ENCODE assay signal across 21 cellular contexts in genomic region chr18:77197073-77197472, GRCh38. TPM values are rescaled to one million over a fixed set of nuclear protein-coding genes. Genes with fewer than 3 reads are reported as not detected.
DNase-seq lines count a peak whose midpoint lies in the region; ATAC-seq, FAIRE-seq and TF ChIP-seq lines count a peak whose summit lies in the region.
"Had no signal": no experiment of that assay in that cellular context is flagged by ENCODE, and none has a peak within 500 bp of the region (broad histone marks: within the 10 kb centered on the region; RNA-seq: fewer than 3 reads in every experiment).

No MANE protein-coding gene starts in this region.

- H2BK120ac ChIP-seq in IMR-90 (ENCODE audit: low read depth, low read length) (no peak overlapping the region), mesendoderm (ENCODE audit: low read depth, low read length) (no peak overlapping the region)

- DNase-seq in NCI-H146 (lab: John Stamatoyannopoulos, UW) (peak; percentile 35), NCI-H146 treated with DMSO at 0.1 percent for 48 hours (lab: John Stamatoyannopoulos, UW; ENCODE audit: unreplicated experiment) (no peak), IMR-90 (no peak), GM12878 (ENCODE audit: low read depth, low spot score) (no peak), mesendoderm (peak; percentile 37), HK-2 (ENCODE audit: unreplicated experiment) (no peak)
- DNase-seq: 8988T; activated CD4-positive, alpha-beta T cell treated with anti-CD3 and anti-CD28 coated beads for 48 hours; GM23248; Kasumi-1; left lung; NCI-H1694 treated with DMSO at 0.1 percent for 48 hours; NCI-H446 treated with DMSO at 0.1 percent for 48 hours; nucleus accumbens; OCI-M1; stimulated activated naive CD4-positive, alpha-beta T cell treated with Interleukin-2 at 50 U/mL for 16 hours; transverse colon had no signal

- no peaks in the 10 kb centered on the region for H3K9me1 ChIP-seq in IMR-90 (ENCODE audit: insufficient read depth, low read length)

- H3K4me2 ChIP-seq in IMR-90 (ENCODE audit: low read depth, low read length) (no peak overlapping the region), GM12878 (ENCODE audit: control insufficient read depth, insufficient read depth) (no peak overlapping the region), mesendoderm (ENCODE audit: low read length) (no peak overlapping the region)

- H3K56ac ChIP-seq in IMR-90 (ENCODE audit: extremely low read depth, insufficient read depth, low read length) (no peak overlapping the region), mesendoderm (ENCODE audit: low read length) (no peak overlapping the region)

- no peak overlapping the region for H3K4ac ChIP-seq in IMR-90 (ENCODE audit: low read depth, low read length)
- H3K4ac ChIP-seq in mesendoderm (ENCODE audit: low read depth, low read length), result no peak overlapping the region

- H2AK9ac ChIP-seq in IMR-90 (replicated peaks; ENCODE audit: low read depth, low read length, poor library complexity), result no peak overlapping the region

- CTCF ChIA-PET in IMR-90 (lab: Yijun Ruan, JAX) (interaction anchor here (1.1 kb wide), 1 partner anchor 14 kb away, joined by 3 read pairs; no protein-coding TSS in a partner anchor), GM12878 (lab: Yijun Ruan, JAX) (interaction anchor here (0.8 to 2.3 kb wide), 5 partner anchors 13 to 197 kb away, joined by 3 to 10 read pairs (median 4); partner anchors contain the start of gene MBP)

- no peak overlapping the region for H2BK15ac ChIP-seq in IMR-90 (ENCODE audit: low read depth, low read length)
- no peak overlapping the region for H2BK15ac ChIP-seq in mesendoderm (replicated peaks; ENCODE audit: low read depth)

- H3K14ac ChIP-seq in IMR-90 (replicated peaks; ENCODE audit: low read depth, low read length), result no peak overlapping the region

- WGBS in IMR-90 (ENCODE audit: extremely low coverage in 2 of 2, insufficient read length in 1 of 2), 2 experiments, result no CpG with 5 or more reads among the region's 2 CpGs
- WGBS in GM12878 (ENCODE audit: insufficient coverage, insufficient replicate concordance, low lambda C conversion rate, missing lambda C conversion rate), result 41% methylated on average over 2 of the region's 2 CpGs
- WGBS in mesendoderm (ENCODE audit: extremely low coverage, insufficient coverage, low lambda C conversion rate), result no CpG with 5 or more reads among the region's 2 CpGs

- in situ Hi-C loops in IMR-90 (cut with MboI; ENCODE audit: low sequenced_read_pairs) (no loop called here), GM12878 (cut with MboI) (no loop called here)

- no peak for TF ChIP-seq RAD21 in IMR-90 (IDR thresholded peaks at IDR 0.05; ENCODE audit: low read length)
- peak; percentile 33; the same call in 1 of the 2 replicates for TF ChIP-seq RAD21 in GM12878 (IDR thresholded peaks at IDR 0.05; ENCODE audit: insufficient read depth, low read depth, low read length)

- TF ChIP-seq POLR2A in IMR-90 (IDR thresholded peaks at IDR 0.05; ENCODE audit: low read depth, low read length) (no peak), GM12878 (IDR thresholded peaks at IDR 0.05; ENCODE audit: low read depth, low read length) (no peak)

- no peaks in the 10 kb centered on the region for H4K20me1 ChIP-seq in IMR-90 (ENCODE audit: insufficient read depth, low read length)
- H4K20me1 ChIP-seq in GM12878 (ENCODE audit: control insufficient read depth, insufficient read depth), result no peaks in the 10 kb centered on the region

- H3K27ac ChIP-seq in IMR-90 (ENCODE audit: insufficient read depth, low read length), result no peak overlapping the region
- H3K27ac ChIP-seq in GM12878 (ENCODE audit: control insufficient read depth, insufficient read depth), result no peak overlapping the region
- no peak overlapping the region for H3K27ac ChIP-seq in mesendoderm (ENCODE audit: low read depth, low read length)
- H3K27ac ChIP-seq: C4-2B, GM23248, left lung, right atrium auricular region, transverse colon had no signal

- H4K5ac ChIP-seq in IMR-90 (ENCODE audit: low read depth, low read length), result no peak overlapping the region
- no peak overlapping the region for H4K5ac ChIP-seq in mesendoderm (ENCODE audit: low read length)

- H3K9ac ChIP-seq in IMR-90 (ENCODE audit: low read depth, low read length) (no peak overlapping the region), GM12878 (ENCODE audit: control insufficient read depth, insufficient read depth, low read length) (no peak overlapping the region), mesendoderm (ENCODE audit: low read length) (no peak overlapping the region)
- H3K9ac ChIP-seq: GM23248 had no signal

- FAIRE-seq in GM12878 (lab: Jason Lieb, UNC), result no peak

- H3K23ac ChIP-seq in IMR-90 (ENCODE audit: low read depth, low read length) (no peak overlapping the region), mesendoderm (ENCODE audit: low read length) (no peak overlapping the region)

- POLR2A ChIA-PET in IMR-90 (lab: Charles Lee; ENCODE audit: unreplicated experiment) (no interaction called here), GM12878 (lab: Charles Lee) (no interaction called here)

- ATAC-seq in IMR-90 (ENCODE audit: low read depth) (no peak), GM12878 (0 out of 3 replicates have a peak, but pooled peaks have one; percentile 33), GM19328 (IDR thresholded peaks at IDR 0.05; ENCODE audit: unreplicated experiment) (no peak), GM18858 (IDR thresholded peaks at IDR 0.05; ENCODE audit: unreplicated experiment) (no peak)
- ATAC-seq: left lung had no signal

- 0 out of 2 replicates have a peak, but pooled peaks have one; percentile 9 for TF ChIP-seq CTCF in IMR-90 (conservative IDR thresholded peaks at IDR 0.05; ENCODE audit: low read depth, low read length)
- peak; percentile 27 to 35 (median 28); a peak in 4 of 6 replicates for TF ChIP-seq CTCF in GM12878 (IDR thresholded peaks at IDR 0.05 in 2 of 3, conservative IDR thresholded peaks at IDR 0.05 in 1 of 3; ENCODE audit: control insufficient read depth in 2 of 3, extremely low read depth in 1 of 3, insufficient read depth in 1 of 3, low read depth in 3 of 3, low read length in 3 of 3)

- H2AK5ac ChIP-seq in IMR-90 (ENCODE audit: low read depth, low read length) (no peak overlapping the region), mesendoderm (ENCODE audit: low read length) (no peak overlapping the region)

- H3K79me1 ChIP-seq in IMR-90 (ENCODE audit: low read depth in 1 of 2, low read length in 2 of 2) (no peaks in the 10 kb centered on the region), mesendoderm (ENCODE audit: low read length) (no peaks in the 10 kb centered on the region)

- H3K18ac ChIP-seq in IMR-90 (ENCODE audit: low read depth, low read length) (no peak overlapping the region), mesendoderm (ENCODE audit: low read length) (no peak overlapping the region)

- no TSS peak for BruUV-seq in IMR-90 (replicated peaks; lab: Mats Ljungman, UMichigan)
- BruUV-seq in GM12878 (replicated peaks; lab: Mats Ljungman, UMichigan), result no TSS peak

- H4K8ac ChIP-seq in IMR-90 (ENCODE audit: low read depth in 2 of 2, low read length in 2 of 2) (no peak overlapping the region), mesendoderm (ENCODE audit: low read depth, low read length) (no peak overlapping the region)

- intact Hi-C loops in IMR-90 (cut with micrococcal nuclease), result no loop called here
- intact Hi-C loops in GM12878 (cut with micrococcal nuclease; ENCODE audit: unreplicated experiment), result no loop called here

- H2AFZ ChIP-seq in IMR-90 (replicated peaks; ENCODE audit: low read length, poor library complexity) (no peak overlapping the region), GM12878 (ENCODE audit: control insufficient read depth, low read depth, low read length) (no peak overlapping the region)
- H2AFZ ChIP-seq: GM23248 had no signal

- H2BK20ac ChIP-seq in IMR-90 (ENCODE audit: low read depth, low read length), result no peak overlapping the region

- H3K9me3 ChIP-seq in IMR-90 (ENCODE audit: control insufficient read depth, insufficient read depth, low read length) (no peaks in the 10 kb centered on the region), GM12878 (replicated peaks; ENCODE audit: control insufficient read depth, insufficient read depth, low read length) (no peaks in the 10 kb centered on the region)
- H3K9me3 ChIP-seq: transverse colon had no signal

- RAD21 ChIA-PET in GM12878 (lab: Charles Lee; ENCODE audit: unreplicated experiment), result no interaction called here

- SMC1A ChIA-PET in GM12878 (lab: Charles Lee; ENCODE audit: uncharacterized antibody, unreplicated experiment), result interaction anchor here (1.2 to 2.2 kb wide), 2 partner anchors 14 to 201 kb away, joined by 3 to 7 read pairs; no protein-coding TSS in a partner anchor

- no peak overlapping the region for H3K4me3 ChIP-seq in IMR-90 (ENCODE audit: insufficient read depth, low read depth, low read length)
- H3K4me3 ChIP-seq in GM12878, result no peak overlapping the region
- H3K4me3 ChIP-seq in mesendoderm (ENCODE audit: low read length), result no peak overlapping the region
- H3K4me3 ChIP-seq: GM23248, left lung, right atrium auricular region, transverse colon had no signal

- H3K4me1 ChIP-seq in IMR-90 (ENCODE audit: control insufficient read depth, insufficient read depth, low read length) (peaks cover 3% of the 10 kb centered on the region; the same call in 1 of the 2 replicates), GM12878 (ENCODE audit: control insufficient read depth, insufficient read depth, low read length) (no peaks in the 10 kb centered on the region; the same call in 1 of the 2 replicates), mesendoderm (ENCODE audit: control insufficient read depth, low read depth, low read length) (no peaks in the 10 kb centered on the region)
- H3K4me1 ChIP-seq: left lung, right atrium auricular region, transverse colon had no signal

- no peak overlapping the region for H4K91ac ChIP-seq in IMR-90 (ENCODE audit: insufficient read depth, low read depth, low read length)

- dilution Hi-C loops in IMR-90 (cut with HindIII; ENCODE audit: low sequenced_read_pairs, unreplicated experiment), result no loop called here

- H3K36me3 ChIP-seq in IMR-90 (ENCODE audit: control insufficient read depth, insufficient read depth, low read length) (no peaks in the 10 kb centered on the region), GM12878 (ENCODE audit: control insufficient read depth in 2 of 2, insufficient read depth in 2 of 2, low read length in 1 of 2) (no peaks in the 10 kb centered on the region), mesendoderm (ENCODE audit: control insufficient read depth, insufficient read depth, low read length) (no peaks in the 10 kb centered on the region)
- H3K36me3 ChIP-seq: left lung, right atrium auricular region, transverse colon had no signal

- TF ChIP-seq EP300 in GM12878 (IDR thresholded peaks at IDR 0.05; ENCODE audit: borderline replicate concordance in 1 of 2, control insufficient read depth in 1 of 2, low read depth in 2 of 2, low read length in 2 of 2), result no peak

- no peaks in the 10 kb centered on the region for H3K79me2 ChIP-seq in GM12878 (ENCODE audit: control insufficient read depth, insufficient read depth, low read length)
- no peaks in the 10 kb centered on the region for H3K79me2 ChIP-seq in mesendoderm (ENCODE audit: control insufficient read depth, insufficient read depth, low read length)

- peaks cover 6% of the 10 kb centered on the region for H3K27me3 ChIP-seq in IMR-90 (ENCODE audit: control insufficient read depth, insufficient read depth, low read length)
- H3K27me3 ChIP-seq in GM12878 (replicated peaks in 1 of 2; ENCODE audit: control insufficient read depth in 2 of 2, insufficient read depth in 2 of 2, low read length in 1 of 2), result no peaks in the 10 kb centered on the region
- H3K27me3 ChIP-seq in mesendoderm (ENCODE audit: insufficient read depth, low read length, poor library complexity), result no peaks in the 10 kb centered on the region
- H3K27me3 ChIP-seq: left lung, right atrium auricular region, transverse colon had no signal

- H2BK5ac ChIP-seq in IMR-90 (ENCODE audit: low read depth, low read length, poor library complexity, severe bottlenecking) (no peak overlapping the region), mesendoderm (ENCODE audit: low read length) (no peak overlapping the region)

RNA-seq across cellular contexts. Expression of gene GALR1, which starts 52.6 kb away (rescaled TPM):
- total RNA-seq in IMR-90 (2012; rRNA removed) (not detected in 2 replicates), GM12878 (2014; rRNA removed) (not detected in 2 replicates), GM12878 (2014; rRNA removed; fragmentation: Illumina TruSeq; extraction: Trizol) (not detected in 2 replicates), GM12878 (2021) (not detected in 2 replicates)
- polyA plus RNA-seq in IMR-90 (2012; rRNA removed) (not detected in 2 replicates), GM12878 (2011; rRNA removed) (not detected in 2 replicates), GM12878 (2014; fragmentation: Illumina TruSeq; extraction: Trizol) (not detected in 2 replicates), GM12878 (2014; fragmentation: Nextera tagmentation; extraction: Ambion mirVana) (not detected), GM12878 (2014; rRNA removed) (not detected in 2 replicates), GM12878 (2016; fragmentation: Nextera tagmentation; extraction: Ambion mirVana) (not detected)
- not detected in 2 replicates for polyA plus RNA-seq in IMR-90 (2012; cell fraction: cytosol; rRNA removed)
- not detected in 2 replicates for polyA plus RNA-seq in IMR-90 (2012; cell fraction: nucleus; rRNA removed; ENCODE audit: low replicate concordance)
- not detected in 2 replicates for total RNA-seq in GM12878 (2013; cell fraction: nucleolus; rRNA removed)
- polyA plus RNA-seq in GM12878 (2011; ENCODE audit: low read depth), result not detected
- polyA plus RNA-seq in GM12878 (2011; cell fraction: cytosol; rRNA removed), result not detected in 2 replicates
- not detected in 2 replicates for polyA plus RNA-seq in GM12878 (2011; cell fraction: nucleus; rRNA removed)
- not detected in 2 replicates for polyA plus RNA-seq in GM12878 (2012)
- not detected in 2 replicates for polyA minus RNA-seq in GM12878 (2011; rRNA and poly(A)+ RNA removed)
- not detected in 2 replicates for polyA minus RNA-seq in GM12878 (2011; cell fraction: cytosol; rRNA and poly(A)+ RNA removed)
- not detected in 2 replicates for polyA minus RNA-seq in GM12878 (2011; cell fraction: nucleus; rRNA and poly(A)+ RNA removed)
- 0.01 TPM for polyA plus RNA-seq in mesendoderm (2013, experiment 1 of 2)
- under 0.01 TPM for polyA plus RNA-seq in mesendoderm (2013, experiment 2 of 2)
- total RNA-seq: GM23248, left lung had no signal
- polyA plus RNA-seq: GM23248 had no signal

Comparison
In these comparisons a context has a peak if more than half of its experiments do, and no peak if none do; other contexts are left out.
1. DNase-seq: peak in NCI-H146 (single experiment) and mesendoderm (single experiment); none in NCI-H146 treated with DMSO at 0.1 percent for 48 hours (single experiment), IMR-90 (single experiment), GM12878 (single experiment) and HK-2 (single experiment).